14 cellular contexts compared by ENCODE assay signal in genomic region chr12:104966677-104967076, GRCh38. TPM values are rescaled to one million over a fixed set of nuclear protein-coding genes. Genes with fewer than 3 reads are reported as not detected.
DNase-seq lines count a peak whose midpoint lies in the region; ATAC-seq, FAIRE-seq and TF ChIP-seq lines count a peak whose summit lies in the region.
"Had no signal": no experiment of that assay in that cellular context is flagged by ENCODE, and none has a peak within 500 bp of the region (broad histone marks: within the 10 kb centered on the region; RNA-seq: fewer than 3 reads in every experiment).

No MANE protein-coding gene starts in this region.

- no peak overlapping the region for H2AFZ ChIP-seq in GM12878 (ENCODE audit: control insufficient read depth, low read depth, low read length)

- WGBS in GM12878 (ENCODE audit: insufficient coverage, insufficient replicate concordance, low lambda C conversion rate, missing lambda C conversion rate): 0% methylated on average over 4 of the region's 4 CpGs
- whole genome bisulfite sequencing in esophagus muscularis mucosa: 99% methylated on average over 4 of the region's 4 CpGs

- TF ChIP-seq CTCF in GM12878 (IDR thresholded peaks at IDR 0.05 in 2 of 3, conservative IDR thresholded peaks at IDR 0.05 in 1 of 3; ENCODE audit: control insufficient read depth in 2 of 3, extremely low read depth in 1 of 3, insufficient read depth in 1 of 3, low read depth in 3 of 3, low read length in 3 of 3): no peak
- TF ChIP-seq CTCF in esophagus muscularis mucosa (IDR thresholded peaks at IDR 0.05): no peak

- TF ChIP-seq EP300 in GM12878 (IDR thresholded peaks at IDR 0.05; ENCODE audit: borderline replicate concordance in 1 of 2, control insufficient read depth in 1 of 2, low read depth in 2 of 2, low read length in 2 of 2): peak in 1 of 2 experiments; percentile 29; a peak in 2 of 4 replicates
- TF ChIP-seq EP300 in esophagus muscularis mucosa (IDR thresholded peaks at IDR 0.05): no peak

- H3K4me1 ChIP-seq in GM12878 (ENCODE audit: control insufficient read depth, insufficient read depth, low read length) (peaks cover 24% of the 10 kb centered on the region), esophagus muscularis mucosa (no peaks in the 10 kb centered on the region)
- H3K4me1 ChIP-seq: right atrium auricular region, thyroid gland had no signal

- FAIRE-seq in GM12878 (lab: Jason Lieb, UNC): peak; percentile 92
- FAIRE-seq: astrocyte had no signal

- no peak overlapping the region for H3K4me3 ChIP-seq in GM12878
- no peak overlapping the region for H3K4me3 ChIP-seq in esophagus muscularis mucosa
- H3K4me3 ChIP-seq: right atrium auricular region, thyroid gland had no signal

- TF ChIP-seq POLR2A in GM12878 (IDR thresholded peaks at IDR 0.05; ENCODE audit: low read depth, low read length): no peak
- no peak for TF ChIP-seq POLR2A in esophagus muscularis mucosa (IDR thresholded peaks at IDR 0.05; ENCODE audit: low read depth)

- H3K4me2 ChIP-seq in GM12878 (ENCODE audit: control insufficient read depth, insufficient read depth): peak overlapping the region; percentile 84

- in situ Hi-C loops in GM12878 (cut with MboI): no loop called here

- H4K20me1 ChIP-seq in GM12878 (ENCODE audit: control insufficient read depth, insufficient read depth): no peaks in the 10 kb centered on the region

- H3K9me3 ChIP-seq in GM12878 (replicated peaks; ENCODE audit: control insufficient read depth, insufficient read depth, low read length): peaks cover 6% of the 10 kb centered on the region; the same call in 2 of the 3 replicates
- H3K9me3 ChIP-seq in esophagus muscularis mucosa: no peaks in the 10 kb centered on the region
- H3K9me3 ChIP-seq: right atrium auricular region, thyroid gland had no signal

- SMC1A ChIA-PET in GM12878 (lab: Charles Lee; ENCODE audit: uncharacterized antibody, unreplicated experiment): interaction anchor here (0.7 to 2.9 kb wide), 6 partner anchors 8 to 344 kb away, joined by 3 to 13 read pairs (median 4); partner anchors contain the start of gene SLC41A2

- RAD21 ChIA-PET in GM12878 (lab: Charles Lee; ENCODE audit: unreplicated experiment): interaction anchor here (0.7 kb wide), 1 partner anchor 585 kb away, joined by 3 read pairs; no protein-coding TSS in a partner anchor

- TF ChIP-seq RAD21 in GM12878 (IDR thresholded peaks at IDR 0.05; ENCODE audit: insufficient read depth, low read depth, low read length): no peak

- H3K27ac ChIP-seq in GM12878 (ENCODE audit: control insufficient read depth, insufficient read depth) (0 out of 2 replicates have a peak overlapping the region, but pooled peaks have one; percentile 1), esophagus muscularis mucosa (replicated peaks in 1 of 4) (no peak overlapping the region)
- H3K27ac ChIP-seq: right atrium auricular region, thyroid gland had no signal

- H3K79me2 ChIP-seq in GM12878 (ENCODE audit: control insufficient read depth, insufficient read depth, low read length): no peaks in the 10 kb centered on the region

- CTCF ChIA-PET in GM12878 (lab: Yijun Ruan, JAX): interaction anchor here (0.6 to 1.7 kb wide), 3 partner anchors 65 to 585 kb away, joined by 3 to 5 read pairs (median 4); no protein-coding TSS in a partner anchor

- no peaks in the 10 kb centered on the region for H3K36me3 ChIP-seq in GM12878 (ENCODE audit: control insufficient read depth in 2 of 2, insufficient read depth in 2 of 2, low read length in 1 of 2)
- H3K36me3 ChIP-seq in esophagus muscularis mucosa: no peaks in the 10 kb centered on the region
- H3K36me3 ChIP-seq: right atrium auricular region, thyroid gland had no signal

- intact Hi-C loops in GM12878 (cut with micrococcal nuclease; ENCODE audit: unreplicated experiment): no loop called here
- intact Hi-C loops in esophagus muscularis mucosa (cut with DNase I): no loop called here

- ATAC-seq in GM18867 (IDR thresholded peaks at IDR 0.05; ENCODE audit: unreplicated experiment): peak; percentile 85
- peak; percentile 88 for ATAC-seq in GM21576 (IDR thresholded peaks at IDR 0.05; ENCODE audit: unreplicated experiment)
- peak; percentile 93 for ATAC-seq in HG03066 (IDR thresholded peaks at IDR 0.05; ENCODE audit: low read depth, unreplicated experiment)
- ATAC-seq in GM12878: peak; percentile 95

- no peak overlapping the region for H3K9ac ChIP-seq in GM12878 (ENCODE audit: control insufficient read depth, insufficient read depth, low read length)

- BruUV-seq in GM12878 (replicated peaks; lab: Mats Ljungman, UMichigan): no TSS peak

- POLR2A ChIA-PET in GM12878 (lab: Charles Lee): no interaction called here

- H3K27me3 ChIP-seq in GM12878 (replicated peaks in 1 of 2; ENCODE audit: control insufficient read depth in 2 of 2, insufficient read depth in 2 of 2, low read length in 1 of 2) (no peaks in the 10 kb centered on the region), esophagus muscularis mucosa (no peaks in the 10 kb centered on the region)
- H3K27me3 ChIP-seq: right atrium auricular region, thyroid gland had no signal

- peak; percentile 68 for DNase-seq in GM12878 (ENCODE audit: low read depth, low spot score)
- no peak for DNase-seq in effector CD8-positive, alpha-beta T cell (lab: John Stamatoyannopoulos, UW)
- DNase-seq in NAMALWA (ENCODE audit: low spot score): no peak
- DNase-seq in esophagus muscularis mucosa (ENCODE audit: extremely low spot score): no peak
- DNase-seq in inferior parietal cortex (ENCODE audit: extremely low spot score): no peak
- DNase-seq: activated T-cell treated with anti-CD3 and anti-CD28 coated beads, Interleukin-2, amount 50 U/mL, for 24 hours; CD4-positive, alpha-beta memory T cell; NCI-H446 treated with DMSO at 0.1 percent for 48 hours; thyroid gland had no signal

TF ChIP-seq in GM12878, 131 proteins besides CTCF, POLR2A, EP300 and RAD21 (continues in another document):
- TF ChIP-seq BCL11A (IDR thresholded peaks at IDR 0.05; ENCODE audit: low read depth, low read length) (peak; percentile 61; the same call in 1 of the 2 replicates), CREB1 (IDR thresholded peaks at IDR 0.05; ENCODE audit: low read depth) (0 out of 2 replicates have a peak, but pooled peaks have one; percentile 13), BMI1 (IDR thresholded peaks at IDR 0.05; ENCODE audit: borderline replicate concordance) (no peak), NRF1 (conservative IDR thresholded peaks at IDR 0.05; ENCODE audit: low read depth, low read length) (no peak), BHLHE40 (IDR thresholded peaks at IDR 0.05; ENCODE audit: borderline replicate concordance in 1 of 2, low read depth in 2 of 2, low read length in 1 of 2) (peak in 1 of 2 experiments; percentile 32; a peak in 1 of 4 replicates), IKZF2 (IDR thresholded peaks at IDR 0.05) (peak; percentile 22 to 39; a peak in 2 of 4 replicates), SUPT20H (IDR thresholded peaks at IDR 0.05; ENCODE audit: borderline replicate concordance, control insufficient read depth, low read depth, low read length) (no peak), NR2C1 (IDR thresholded peaks at IDR 0.05) (no peak), PAX5 (IDR thresholded peaks at IDR 0.05; ENCODE audit: borderline replicate concordance, low read depth, low read length) (0 out of 2 replicates have a peak, but pooled peaks have one; percentile 55), CREM (IDR thresholded peaks at IDR 0.05; ENCODE audit: low read depth) (0 out of 2 replicates have a peak, but pooled peaks have one; percentile 21), MTA2 (IDR thresholded peaks at IDR 0.05; ENCODE audit: low read depth) (peak; percentile 59; the same call in 1 of the 2 replicates), RFX5 (IDR thresholded peaks at IDR 0.05; ENCODE audit: low read depth, low read length) (no peak), YY1 (IDR thresholded peaks at IDR 0.05; ENCODE audit: low read depth, low read length) (no peak), RUNX3 (IDR thresholded peaks at IDR 0.05; ENCODE audit: low read length) (peak; percentile 83)

RNA-seq across cellular contexts. Expression of gene SLC41A2, which starts 8.6 kb away (rescaled TPM):
- 149 and 169 TPM in 2 replicates for total RNA-seq in GM12878 (2013; cell fraction: nucleolus; rRNA removed)
- 16.8 and 22.5 TPM in 2 replicates for total RNA-seq in GM12878 (2014; rRNA removed)
- total RNA-seq in GM12878 (2014; rRNA removed; fragmentation: Illumina TruSeq; extraction: Trizol): 18.2 and 18.8 TPM in 2 replicates
- 18.5 and 19.0 TPM in 2 replicates for total RNA-seq in GM12878 (2021)
- 4.8 TPM for polyA plus RNA-seq in GM12878 (2011; ENCODE audit: low read depth)
- 8.3 and 14.2 TPM in 2 replicates for polyA plus RNA-seq in GM12878 (2011; rRNA removed)
- 3.5 and 4.7 TPM in 2 replicates for polyA plus RNA-seq in GM12878 (2011; cell fraction: cytosol; rRNA removed)
- 5.1 and 6.5 TPM in 2 replicates for polyA plus RNA-seq in GM12878 (2011; cell fraction: nucleus; rRNA removed)
- 5.6 and 7.1 TPM in 2 replicates for polyA plus RNA-seq in GM12878 (2012)
- 14.1 and 17.3 TPM in 2 replicates for polyA plus RNA-seq in GM12878 (2014; fragmentation: Illumina TruSeq; extraction: Trizol)
- 1 to 10 TPM; 3.5 to 9.2 TPM for polyA plus RNA-seq in GM12878 (2014; fragmentation: Nextera tagmentation; extraction: Ambion mirVana)
- 5.7 and 13.0 TPM in 2 replicates for polyA plus RNA-seq in GM12878 (2014; rRNA removed)
- 1 to 10 TPM; 9.3 to 9.5 TPM for polyA plus RNA-seq in GM12878 (2016; fragmentation: Nextera tagmentation; extraction: Ambion mirVana)
- 18.0 and 21.1 TPM in 2 replicates for polyA minus RNA-seq in GM12878 (2011; rRNA and poly(A)+ RNA removed)
- 7.6 and 11.1 TPM in 2 replicates for polyA minus RNA-seq in GM12878 (2011; cell fraction: cytosol; rRNA and poly(A)+ RNA removed)
- polyA minus RNA-seq in GM12878 (2011; cell fraction: nucleus; rRNA and poly(A)+ RNA removed): 14.1 and 26.4 TPM in 2 replicates
- total RNA-seq in esophagus muscularis mucosa: 10 to 100 TPM; 22.4 to 27.8 (median 23.9) TPM

RNA-seq across cellular contexts. Expression of gene NOPCHAP1, which starts 19.4 kb away (rescaled TPM):
- total RNA-seq in GM12878 (2013; cell fraction: nucleolus; rRNA removed): 32.5 and 34.2 TPM in 2 replicates
- total RNA-seq in GM12878 (2014; rRNA removed) (28.9 and 29.8 TPM in 2 replicates), GM12878 (2014; rRNA removed; fragmentation: Illumina TruSeq; extraction: Trizol) (38.6 and 41.5 TPM in 2 replicates), GM12878 (2021) (39.6 and 40.2 TPM in 2 replicates), esophagus muscularis mucosa (1 to 10 TPM; 4.6 to 7.9 (median 5.5) TPM)
- polyA plus RNA-seq in GM12878 (2011; ENCODE audit: low read depth): 7.2 TPM
- polyA plus RNA-seq in GM12878 (2011; rRNA removed) (29.2 and 41.6 TPM in 2 replicates), GM12878 (2014; fragmentation: Illumina TruSeq; extraction: Trizol) (22.6 and 28.0 TPM in 2 replicates), GM12878 (2014; fragmentation: Nextera tagmentation; extraction: Ambion mirVana) (100 to 1,000 TPM; 108 to 115 TPM), GM12878 (2014; rRNA removed) (26.3 and 28.9 TPM in 2 replicates), GM12878 (2016; fragmentation: Nextera tagmentation; extraction: Ambion mirVana) (10 to 100 TPM; 69.2 to 73.1 TPM)
- 16.0 and 16.9 TPM in 2 replicates for polyA plus RNA-seq in GM12878 (2011; cell fraction: cytosol; rRNA removed)
- polyA plus RNA-seq in GM12878 (2011; cell fraction: nucleus; rRNA removed): 7.6 and 10.5 TPM in 2 replicates
- 30.5 and 56.9 TPM in 2 replicates for polyA plus RNA-seq in GM12878 (2012)
- polyA minus RNA-seq in GM12878 (2011; rRNA and poly(A)+ RNA removed): 11.1 and 12.7 TPM in 2 replicates
- 5.7 and 9.5 TPM in 2 replicates for polyA minus RNA-seq in GM12878 (2011; cell fraction: cytosol; rRNA and poly(A)+ RNA removed)
- 8.7 and 17.3 TPM in 2 replicates for polyA minus RNA-seq in GM12878 (2011; cell fraction: nucleus; rRNA and poly(A)+ RNA removed)
